13 cellular contexts compared by ENCODE assay signal in genomic region chr17:9228408-9229159, GRCh38.
A peak's percentile ranks its signal among the peaks of the same experiment; 100 is the strongest.
DNase-seq lines count a peak whose midpoint lies in the region; ATAC-seq, FAIRE-seq and TF ChIP-seq lines count a peak whose summit lies in the region.
"Had no signal": no experiment of that assay in that cellular context is flagged by ENCODE, and none has a peak within 500 bp of the region (broad histone marks: within the 10 kb centered on the region; RNA-seq: fewer than 3 reads in every experiment).

No MANE protein-coding gene starts in this region.

- no peak overlapping the region for H3K4me3 Mint-ChIP-seq in HFFc6
- H3K4me3 Mint-ChIP-seq: activated naive CD4-positive, alpha-beta T cell treated with anti-CD3 and anti-CD28 coated beads, Interleukin-2, amount 10 ng/mL, durations not matched to agents 7 days and 5 days; endodermal cell; naive thymus-derived CD8-positive, alpha-beta T cell had no signal

- H3K4me1 ChIP-seq in mucosa of descending colon (ENCODE audit: low read depth) (no peaks in the 10 kb centered on the region), Peyer's patch (no peaks in the 10 kb centered on the region), small intestine (ENCODE audit: control insufficient read depth in 2 of 2, insufficient read depth in 1 of 2, low read depth in 1 of 2, low read length in 1 of 2) (no peaks in the 10 kb centered on the region)

- H3K36me3 ChIP-seq in mucosa of descending colon (ENCODE audit: low read depth) = no peaks in the 10 kb centered on the region
- no peaks in the 10 kb centered on the region for H3K36me3 ChIP-seq in Peyer's patch
- H3K36me3 ChIP-seq in small intestine (ENCODE audit: control insufficient read depth in 2 of 2, insufficient read depth in 2 of 2, low read length in 2 of 2) = no peaks in the 10 kb centered on the region
- H3K36me3 ChIP-seq: BLaER1 had no signal

- no peak for FAIRE-seq in small intestine (lab: Jason Lieb, UNC)

- intact Hi-C loops in mucosa of descending colon (cut with DNase I, micrococcal nuclease) = no loop called here

- H3K36me3 Mint-ChIP-seq in HFFc6 (ENCODE audit: low read depth) = no peaks in the 10 kb centered on the region
- H3K36me3 Mint-ChIP-seq: activated naive CD4-positive, alpha-beta T cell treated with anti-CD3 and anti-CD28 coated beads, Interleukin-2, amount 10 ng/mL, durations not matched to agents 7 days and 5 days; naive thymus-derived CD8-positive, alpha-beta T cell had no signal

- H3K9me3 ChIP-seq in mucosa of descending colon (no peaks in the 10 kb centered on the region), Peyer's patch (no peaks in the 10 kb centered on the region), small intestine (ENCODE audit: control insufficient read depth, low read depth) (no peaks in the 10 kb centered on the region)
- H3K9me3 ChIP-seq: BLaER1 had no signal

- no peaks in the 10 kb centered on the region; the same call in 1 of the 2 replicates for H3K27me3 Mint-ChIP-seq in HFFc6 (ENCODE audit: insufficient read depth)

- H3K27ac ChIP-seq in Peyer's patch (peak overlapping the region in 2 of 4 donors; percentile 35 to 68), small intestine (ENCODE audit: low read depth in 1 of 2, low read length in 1 of 2) (peak overlapping the region in 1 of 2 donors; percentile 2)
- H3K27ac ChIP-seq: BLaER1 had no signal

- H3K4me3 ChIP-seq in choroid plexus epithelial cell (ENCODE audit: low read depth, low read length) (no peak overlapping the region), mucosa of descending colon (no peak overlapping the region), Peyer's patch (no peak overlapping the region), small intestine (ENCODE audit: low read depth in 1 of 2, low read length in 2 of 2) (no peak overlapping the region)
- H3K4me3 ChIP-seq: BLaER1 had no signal

- H3K4me1 Mint-ChIP-seq in HFFc6 (ENCODE audit: low read depth) = no peaks in the 10 kb centered on the region

- peak; percentile 68 for DNase-seq in A172 (ENCODE audit: low spot score)
- peak; percentile 35 for DNase-seq in HFFc6
- peak; percentile 50 for DNase-seq in choroid plexus epithelial cell (ENCODE audit: low read depth)
- DNase-seq in mucosa of descending colon = peak in 1 of 3 donors; percentile 43
- DNase-seq in AML-193 (lab: John Stamatoyannopoulos, UW) = no peak
- DNase-seq in Peyer's patch = no peak
- DNase-seq in small intestine = no peak
- DNase-seq: activated CD4-positive, alpha-beta T cell treated with anti-CD3 and anti-CD28 coated beads for 1 hour; activated naive CD4-positive, alpha-beta T cell treated with anti-CD3 and anti-CD28 coated beads, Interleukin-2, amount 10 ng/mL, durations not matched to agents 7 days and 5 days; endodermal cell had no signal

- H3K27ac Mint-ChIP-seq in HFFc6 = no peak overlapping the region
- H3K27ac Mint-ChIP-seq: activated naive CD4-positive, alpha-beta T cell treated with anti-CD3 and anti-CD28 coated beads, Interleukin-2, amount 10 ng/mL, durations not matched to agents 7 days and 5 days; endodermal cell; naive thymus-derived CD8-positive, alpha-beta T cell had no signal

- no peak for TF ChIP-seq POLR2A in Peyer's patch (IDR thresholded peaks at IDR 0.05)

- ATAC-seq in mucosa of descending colon (peak; percentile 12), HG03442 (IDR thresholded peaks at IDR 0.05; ENCODE audit: unreplicated experiment) (no peak)
- ATAC-seq: naive thymus-derived CD8-positive, alpha-beta T cell had no signal

- H3K27me3 ChIP-seq in Peyer's patch (no peaks in the 10 kb centered on the region), small intestine (ENCODE audit: control insufficient read depth in 2 of 2, insufficient read depth in 2 of 2, low read length in 2 of 2) (no peaks in the 10 kb centered on the region)

- no peak for TF ChIP-seq CTCF in HFFc6 (IDR thresholded peaks at IDR 0.05)
- peak; percentile 5 for TF ChIP-seq CTCF in choroid plexus epithelial cell (conservative IDR thresholded peaks at IDR 0.05; ENCODE audit: low read depth, low read length)
- TF ChIP-seq CTCF in mucosa of descending colon (IDR thresholded peaks at IDR 0.05) = no peak
- TF ChIP-seq CTCF in Peyer's patch (IDR thresholded peaks at IDR 0.05) = no peak

- H3K9me3 Mint-ChIP-seq in HFFc6 = peaks cover 10% of the 10 kb centered on the region; the same call in 1 of the 2 replicates
- H3K9me3 Mint-ChIP-seq: activated naive CD4-positive, alpha-beta T cell treated with anti-CD3 and anti-CD28 coated beads, Interleukin-2, amount 10 ng/mL, durations not matched to agents 7 days and 5 days; endodermal cell; naive thymus-derived CD8-positive, alpha-beta T cell had no signal

- WGBS in small intestine, 3 donors = 67 to 85% (median 84%) methylated on average over 16 of the region's 16 CpGs

Comparison
In these comparisons a context has a peak if more than half of its experiments do, and no peak if none do; other contexts are left out.
1. DNase-seq: peak in A172 (single experiment), HFFc6 (single experiment) and choroid plexus epithelial cell (single experiment); none in AML-193 (0 of 2), Peyer's patch (0 of 3) and small intestine (single experiment).